Comparison of ENCODE assay signal across 18 cellular contexts in the genomic region with DNA sequence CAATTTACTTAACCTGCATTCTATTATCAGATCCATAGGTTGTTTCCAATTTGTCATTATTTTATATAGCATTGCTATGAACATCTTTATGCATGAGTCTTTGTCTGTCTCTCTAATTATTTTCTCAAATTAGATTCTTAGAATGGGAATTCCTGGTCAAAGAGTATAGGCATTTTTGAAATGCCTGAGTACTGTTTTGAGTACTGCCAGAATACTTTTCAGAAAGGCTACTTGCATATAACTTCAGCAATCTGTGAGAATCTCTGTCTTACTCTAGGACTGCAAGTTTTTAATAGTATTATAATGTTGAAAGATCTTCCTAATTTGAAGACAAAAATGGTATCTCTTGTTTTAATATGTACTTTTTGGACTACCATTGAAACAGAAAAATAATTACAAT.
"Had no signal": no experiment of that assay in that cellular context is flagged by ENCODE, and none has a peak within 500 bp of the region (broad histone marks: within the 10 kb centered on the region; RNA-seq: fewer than 3 reads in every experiment).

No MANE protein-coding gene starts in this region.

- ATAC-seq: heart right ventricle; left colon; left ventricle myocardium superior; natural killer cell treated with Interleukin-12 subunit alpha and Interleukin-12 subunit beta and Interleukin-15 and Interleukin-18, amount 100 ng/mL, for 72 hours; right cardiac atrium; stimulated activated memory B cell treated with anti-CD40 and anti-IgM and Interleukin-4, amounts not matched to agents 10 μg/mL and 1 μg/mL and 100 μg/mL, for 72 hours; upper lobe of right lung had no signal

- FAIRE-seq: endothelial cell of umbilical vein, frontal cortex, keratinocyte had no signal

- DNase-seq: effector CD4-positive, alpha-beta T cell; endodermal cell; heart right ventricle; hypothalamus; left colon; left ventricle myocardium superior; midbrain; nucleus accumbens; ovary; right cardiac atrium; stimulated activated CD4-positive, alpha-beta T cell treated with anti-CD3 and anti-CD28 coated beads, Interleukin-4, amount 100 ng/mL, for 1 hour; stimulated activated CD8-positive, alpha-beta memory T cell treated with anti-CD3 and anti-CD28 coated beads, Interleukin-4, amount 100 ng/mL, for 48 hours; upper lobe of right lung had no signal
